ENCODE assay signal across 9 cellular contexts in the genomic region with DNA sequence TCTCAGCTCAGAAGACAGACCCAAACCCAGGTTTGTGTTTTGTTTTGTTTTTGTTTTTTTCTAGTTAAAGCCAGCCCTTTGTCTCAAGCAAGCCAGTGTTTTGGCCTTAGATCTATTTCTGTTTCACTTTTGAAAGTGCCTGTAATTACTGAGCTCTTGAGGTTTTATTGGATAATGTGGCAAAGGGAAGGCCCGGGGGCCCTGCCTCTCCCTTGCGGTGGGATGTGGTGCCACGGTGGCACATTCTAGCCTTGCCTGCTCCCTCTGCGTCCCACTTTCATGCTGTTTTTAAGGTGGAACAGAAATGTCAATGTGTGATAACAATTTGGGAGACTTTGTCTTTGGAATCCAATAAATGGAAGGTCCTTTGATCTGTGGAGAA. TPM values are rescaled to one million over a fixed set of nuclear protein-coding genes. Genes with fewer than 3 reads are reported as not detected.
DNase-seq lines count a peak whose midpoint lies in the region; ATAC-seq and TF ChIP-seq lines count a peak whose summit lies in the region.
"Had no signal": no experiment of that assay in that cellular context is flagged by ENCODE, and none has a peak within 500 bp of the region (broad histone marks: within the 10 kb centered on the region; RNA-seq: fewer than 3 reads in every experiment).

No MANE protein-coding gene starts in this region.

- no peak overlapping the region for H4K91ac ChIP-seq in IMR-90 (ENCODE audit: insufficient read depth, low read depth, low read length)

- H2AK9ac ChIP-seq in IMR-90 (replicated peaks; ENCODE audit: low read depth, low read length, poor library complexity): no peak overlapping the region

- CTCF ChIA-PET in IMR-90 (lab: Yijun Ruan, JAX): interaction anchor here (0.6 to 3.1 kb wide), 2 partner anchors 60 to 104 kb away, joined by 3 to 13 read pairs; no protein-coding TSS in a partner anchor
- CTCF ChIA-PET in T-cell (lab: Charles Lee): interaction anchor here (0.6 to 1.7 kb wide), 9 partner anchors 22 to 1467 kb away, joined by 3 to 12 read pairs (median 3); no protein-coding TSS in a partner anchor

- H3K14ac ChIP-seq in IMR-90 (replicated peaks; ENCODE audit: low read depth, low read length): no peak overlapping the region

- H3K27ac Mint-ChIP-seq in T-cell: peak overlapping the region; percentile 66 to 74
- peak overlapping the region; percentile 62 to 75 for H3K27ac Mint-ChIP-seq in effector memory CD8-positive, alpha-beta T cell

- peaks cover 10% of the 10 kb centered on the region; the same call in 1 of the 2 replicates for H3K4me1 ChIP-seq in IMR-90 (ENCODE audit: control insufficient read depth, insufficient read depth, low read length)
- H3K4me1 ChIP-seq in spleen: peaks cover 28 to 88% (median 70%) of the 10 kb centered on the region in 6 donors
- H3K4me1 ChIP-seq in ascending aorta: peaks cover 0 to 6% of the 10 kb centered on the region in 2 donors
- peaks cover 0 to 43% (median 25%) of the 10 kb centered on the region in 4 donors for H3K4me1 ChIP-seq in tibial nerve

- no peaks in the 10 kb centered on the region for H3K9me3 Mint-ChIP-seq in T-cell
- no peaks in the 10 kb centered on the region for H3K9me3 Mint-ChIP-seq in effector memory CD8-positive, alpha-beta T cell

- no peaks in the 10 kb centered on the region for H3K36me3 ChIP-seq in IMR-90 (ENCODE audit: control insufficient read depth, insufficient read depth, low read length)
- H3K36me3 ChIP-seq in spleen: no peaks in the 10 kb centered on the region
- no peaks in the 10 kb centered on the region for H3K36me3 ChIP-seq in ascending aorta
- no peaks in the 10 kb centered on the region for H3K36me3 ChIP-seq in tibial nerve

- no peak for TF ChIP-seq POLR2A in IMR-90 (IDR thresholded peaks at IDR 0.05; ENCODE audit: low read depth, low read length)
- TF ChIP-seq POLR2A in spleen (IDR thresholded peaks at IDR 0.05): no peak
- no peak for TF ChIP-seq POLR2A in GM18505 (IDR thresholded peaks at IDR 0.05; ENCODE audit: borderline replicate concordance, extremely low read depth, insufficient read depth, insufficient read length)
- no peak for TF ChIP-seq POLR2A in tibial nerve (IDR thresholded peaks at IDR 0.05)

- H4K20me1 ChIP-seq in IMR-90 (ENCODE audit: insufficient read depth, low read length): peaks cover 26% of the 10 kb centered on the region

- H3K36me3 Mint-ChIP-seq in T-cell: peaks cover 9% of the 10 kb centered on the region
- peaks cover 3% of the 10 kb centered on the region for H3K36me3 Mint-ChIP-seq in effector memory CD8-positive, alpha-beta T cell (ENCODE audit: insufficient read depth)

- H3K9me3 ChIP-seq in IMR-90 (ENCODE audit: control insufficient read depth, insufficient read depth, low read length): no peaks in the 10 kb centered on the region
- H3K9me3 ChIP-seq in spleen: no peaks in the 10 kb centered on the region
- H3K9me3 ChIP-seq in ascending aorta: no peaks in the 10 kb centered on the region
- no peaks in the 10 kb centered on the region for H3K9me3 ChIP-seq in tibial nerve

- H3K9me1 ChIP-seq in IMR-90 (ENCODE audit: insufficient read depth, low read length): peaks cover 17% of the 10 kb centered on the region

- H2BK5ac ChIP-seq in IMR-90 (ENCODE audit: low read depth, low read length, poor library complexity, severe bottlenecking): no peak overlapping the region

- H3K4me1 Mint-ChIP-seq in T-cell: peaks cover 71 to 77% (median 77%) of the 10 kb centered on the region in 3 donors
- peaks cover 56 to 59% of the 10 kb centered on the region in 2 donors for H3K4me1 Mint-ChIP-seq in effector memory CD8-positive, alpha-beta T cell (ENCODE audit: low read depth in 2 of 2)

- H3K27ac ChIP-seq in IMR-90 (ENCODE audit: insufficient read depth, low read length) (no peak overlapping the region), spleen (peak overlapping the region; percentile 6 to 96 (median 90)), ascending aorta (no peak overlapping the region), tibial nerve (peak overlapping the region in 1 of 4 donors; percentile 84)

- H3K4me3 ChIP-seq in IMR-90 (ENCODE audit: insufficient read depth, low read depth, low read length) (no peak overlapping the region), spleen (peak overlapping the region in 6 of 8 donors; percentile 10 to 99 (median 95)), ascending aorta (peak overlapping the region in 1 of 2 donors; percentile 92), tibial nerve (peak overlapping the region in 1 of 4 donors; percentile 96)

- peak overlapping the region; percentile 58; the same call in 1 of the 2 replicates for H3K4me2 ChIP-seq in IMR-90 (ENCODE audit: low read depth, low read length)

- TF ChIP-seq CTCF in IMR-90 (conservative IDR thresholded peaks at IDR 0.05; ENCODE audit: low read depth, low read length) (no peak), spleen (IDR thresholded peaks at IDR 0.05 in 8 of 11, conservative IDR thresholded peaks at IDR 0.05 in 3 of 11) (no peak), ascending aorta (IDR thresholded peaks at IDR 0.05) (no peak), tibial nerve (IDR thresholded peaks at IDR 0.05) (no peak)

- no peak overlapping the region for H3K56ac ChIP-seq in IMR-90 (ENCODE audit: extremely low read depth, insufficient read depth, low read length)

- no peak overlapping the region for H2BK120ac ChIP-seq in IMR-90 (ENCODE audit: low read depth, low read length)

- no peaks in the 10 kb centered on the region for H3K27me3 Mint-ChIP-seq in T-cell
- H3K27me3 Mint-ChIP-seq in effector memory CD8-positive, alpha-beta T cell: no peaks in the 10 kb centered on the region

- POLR2A ChIA-PET in IMR-90 (lab: Charles Lee; ENCODE audit: unreplicated experiment): no interaction called here
- POLR2A ChIA-PET in T-cell (lab: Charles Lee): interaction anchor here (0.5 to 0.7 kb wide), 3 partner anchors 24 to 1813 kb away, joined by 3 read pairs; a partner anchor contains a TSS

- no peak overlapping the region for H2BK15ac ChIP-seq in IMR-90 (ENCODE audit: low read depth, low read length)

- TF ChIP-seq EP300 in tibial nerve (IDR thresholded peaks at IDR 0.05): no peak

- intact Hi-C loops in IMR-90 (cut with micrococcal nuclease) (loop anchor here (1.0 kb wide), 1 partner anchor 181 kb away; no protein-coding TSS in a partner anchor), spleen (cut with DNase I; ENCODE audit: low total_unique reads) (loop anchor here (10.0 kb wide), 1 partner anchor 100 kb away; no protein-coding TSS in a partner anchor), ascending aorta (cut with DNase I) (loop anchor here (10.0 kb wide), 1 partner anchor 260 kb away; a partner anchor contains a TSS)

- no peak for TF ChIP-seq RAD21 in IMR-90 (IDR thresholded peaks at IDR 0.05; ENCODE audit: low read length)

- H2AFZ ChIP-seq in IMR-90 (replicated peaks; ENCODE audit: low read length, poor library complexity): no peak overlapping the region

- no peak overlapping the region for H2BK20ac ChIP-seq in IMR-90 (ENCODE audit: low read depth, low read length)

- no peak overlapping the region; the same call in 1 of the 2 replicates for H4K5ac ChIP-seq in IMR-90 (ENCODE audit: low read depth, low read length)

- in situ Hi-C loops in IMR-90 (cut with MboI; ENCODE audit: low sequenced_read_pairs): no loop called here

- WGBS in IMR-90 (ENCODE audit: extremely low coverage in 2 of 2, insufficient read length in 1 of 2), 2 experiments: 83% methylated on average over 3 of the region's 4 CpGs; no CpG with 5 or more reads in 1 of the 2 experiments
- 7 to 24% (median 9%) methylated on average over 4 of the region's 4 CpGs for WGBS in spleen, 5 donors
- 18 to 25% methylated on average over 4 of the region's 4 CpGs for WGBS in tibial nerve, 2 donors

- H2AK5ac ChIP-seq in IMR-90 (ENCODE audit: low read depth, low read length): no peak overlapping the region

- H3K9ac ChIP-seq in IMR-90 (ENCODE audit: low read depth, low read length): no peak overlapping the region

- ATAC-seq in IMR-90 (ENCODE audit: low read depth) (no peak), T-cell (replicated peaks in 1 of 4) (peak in 1 of 4 experiments; percentile 26), GM18505 (IDR thresholded peaks at IDR 0.05; ENCODE audit: unreplicated experiment) (no peak)
- ATAC-seq in effector memory CD8-positive, alpha-beta T cell (replicated peaks): peak; percentile 44

- BruUV-seq in IMR-90 (replicated peaks; lab: Mats Ljungman, UMichigan): no TSS peak

- H3K23ac ChIP-seq in IMR-90 (ENCODE audit: low read depth, low read length): no peak overlapping the region

- DNase-seq in IMR-90: no peak
- peak in 30 of 34 experiments; percentile 21 to 64 (median 47) for DNase-seq in T-cell
- peak; percentile 27 to 55 (median 33) for DNase-seq in effector memory CD8-positive, alpha-beta T cell
- no peak for DNase-seq in spleen
- no peak for DNase-seq in anterior cingulate cortex (lab: John Stamatoyannopoulos, UW)
- DNase-seq in ascending aorta (ENCODE audit: low spot score in 2 of 2): no peak
- no peak for DNase-seq in tibial nerve (ENCODE audit: low spot score in 2 of 2)
- DNase-seq: T1000 had no signal

- no peak overlapping the region for H3K18ac ChIP-seq in IMR-90 (ENCODE audit: low read depth, low read length)

- no peak overlapping the region for H4K8ac ChIP-seq in IMR-90 (ENCODE audit: low read depth in 2 of 2, low read length in 2 of 2)

- H3K4ac ChIP-seq in IMR-90 (ENCODE audit: low read depth, low read length): no peak overlapping the region

- H3K4me3 Mint-ChIP-seq in T-cell: peak overlapping the region; percentile 86 to 99 (median 93)
- H3K4me3 Mint-ChIP-seq in effector memory CD8-positive, alpha-beta T cell: peak overlapping the region; percentile 85 to 88

- H3K27me3 ChIP-seq in IMR-90 (ENCODE audit: control insufficient read depth, insufficient read depth, low read length): no peaks in the 10 kb centered on the region
- H3K27me3 ChIP-seq in spleen (replicated peaks in 1 of 7): peaks cover 0 to 17% (median 0%) of the 10 kb centered on the region in 7 donors
- H3K27me3 ChIP-seq in ascending aorta: no peaks in the 10 kb centered on the region
- H3K27me3 ChIP-seq in tibial nerve: no peaks in the 10 kb centered on the region

- H3K79me1 ChIP-seq in IMR-90 (ENCODE audit: low read depth in 1 of 2, low read length in 2 of 2): peaks cover 23 to 67% of the 10 kb centered on the region in 2 experiments

- dilution Hi-C loops in IMR-90 (cut with HindIII; ENCODE audit: low sequenced_read_pairs, unreplicated experiment): no loop called here

RNA-seq across cellular contexts. Expression of a gene that starts 2.5 kb away (rescaled TPM):
- total RNA-seq in IMR-90 (2012; rRNA removed) (8.2 and 9.4 TPM in 2 replicates), T-cell (10 to 100 TPM; 39.5 to 87.3 (median 83.2) TPM), spleen (10 to 100 TPM; 42.3 to 80.6 (median 57.5) TPM), ascending aorta (401 TPM), tibial nerve (10 to 100 TPM; 29.0 to 56.7 (median 34.5) TPM)
- polyA plus RNA-seq in IMR-90 (2012; rRNA removed) (31.0 and 33.7 TPM in 2 replicates), spleen (10 to 100 TPM; 41.9 to 58.5 (median 57.9) TPM)
- polyA plus RNA-seq in IMR-90 (2012; cell fraction: cytosol; rRNA removed): 25.5 and 52.7 TPM in 2 replicates
- polyA plus RNA-seq in IMR-90 (2012; cell fraction: nucleus; rRNA removed; ENCODE audit: low replicate concordance): 18.3 and 34.8 TPM in 2 replicates

Comparison
In these comparisons a context has a peak if more than half of its experiments do, and no peak if none do; other contexts are left out.
1. DNase-seq: peak in T-cell (30 of 34) and effector memory CD8-positive, alpha-beta T cell (3 of 3); none in IMR-90 (single experiment), spleen (single experiment), anterior cingulate cortex (0 of 58), ascending aorta (0 of 2) and tibial nerve (0 of 2).
2. H3K27ac ChIP-seq: peak in spleen (8 of 8); none in IMR-90 (single experiment) and ascending aorta (0 of 2).